ENCODE assay signal across 2 cellular contexts in genomic region chr18:49002881-49003280, GRCh38.
TF ChIP-seq lines count a peak whose summit lies in the region.

No MANE protein-coding gene starts in this region.

TF ChIP-seq in K562, 482 proteins besides CTCF, POLR2A, EP300 and RAD21:
- TF ChIP-seq ZNF592 (IDR thresholded peaks at IDR 0.05): no peak
- TF ChIP-seq ZBTB11 (CRISPR knock-in tag; IDR thresholded peaks at IDR 0.05): no peak
- TF ChIP-seq ZNF263 (CRISPR knock-in tag; IDR thresholded peaks at IDR 0.05; ENCODE audit: borderline replicate concordance): peak; percentile 71; the same call in 1 of the 2 replicates
- no peak for TF ChIP-seq MECOM (CRISPR knock-in tag; IDR thresholded peaks at IDR 0.05)

TF ChIP-seq in SK-N-SH, 30 proteins besides CTCF, POLR2A, EP300 and RAD21:
- TF ChIP-seq TAF1 (IDR thresholded peaks at IDR 0.05; ENCODE audit: borderline replicate concordance, low read depth, low read length): no peak
- TF ChIP-seq POLR2AphosphoS5 (IDR thresholded peaks at IDR 0.05; ENCODE audit: low read depth, low read length): no peak
- TF ChIP-seq JUND (IDR thresholded peaks at IDR 0.05): no peak
- no peak for TF ChIP-seq GATA2 (CRISPR knock-in tag; IDR thresholded peaks at IDR 0.05)
- TF ChIP-seq FOXM1 (IDR thresholded peaks at IDR 0.05; ENCODE audit: low read depth): no peak
- TF ChIP-seq YY1 (IDR thresholded peaks at IDR 0.05; ENCODE audit: low read depth): no peak
- TF ChIP-seq RFX5 (IDR thresholded peaks at IDR 0.05; ENCODE audit: low read length): no peak
- no peak for TF ChIP-seq ZBTB33 (IDR thresholded peaks at IDR 0.05; ENCODE audit: borderline replicate concordance, low read depth)
- TF ChIP-seq GABPA (IDR thresholded peaks at IDR 0.05; ENCODE audit: low read depth): no peak
- TF ChIP-seq, protein P1, sequence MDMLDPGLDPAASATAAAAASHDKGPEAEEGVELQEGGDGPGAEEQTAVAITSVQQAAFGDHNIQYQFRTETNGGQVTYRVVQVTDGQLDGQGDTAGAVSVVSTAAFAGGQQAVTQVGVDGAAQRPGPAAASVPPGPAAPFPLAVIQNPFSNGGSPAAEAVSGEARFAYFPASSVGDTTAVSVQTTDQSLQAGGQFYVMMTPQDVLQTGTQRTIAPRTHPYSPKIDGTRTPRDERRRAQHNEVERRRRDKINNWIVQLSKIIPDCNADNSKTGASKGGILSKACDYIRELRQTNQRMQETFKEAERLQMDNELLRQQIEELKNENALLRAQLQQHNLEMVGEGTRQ (IDR thresholded peaks at IDR 0.05; ENCODE audit: borderline replicate concordance, low read depth, low read length): no peak
- TF ChIP-seq FOSL2 (IDR thresholded peaks at IDR 0.05; ENCODE audit: borderline replicate concordance, low read depth): no peak
- TF ChIP-seq, protein P2, sequence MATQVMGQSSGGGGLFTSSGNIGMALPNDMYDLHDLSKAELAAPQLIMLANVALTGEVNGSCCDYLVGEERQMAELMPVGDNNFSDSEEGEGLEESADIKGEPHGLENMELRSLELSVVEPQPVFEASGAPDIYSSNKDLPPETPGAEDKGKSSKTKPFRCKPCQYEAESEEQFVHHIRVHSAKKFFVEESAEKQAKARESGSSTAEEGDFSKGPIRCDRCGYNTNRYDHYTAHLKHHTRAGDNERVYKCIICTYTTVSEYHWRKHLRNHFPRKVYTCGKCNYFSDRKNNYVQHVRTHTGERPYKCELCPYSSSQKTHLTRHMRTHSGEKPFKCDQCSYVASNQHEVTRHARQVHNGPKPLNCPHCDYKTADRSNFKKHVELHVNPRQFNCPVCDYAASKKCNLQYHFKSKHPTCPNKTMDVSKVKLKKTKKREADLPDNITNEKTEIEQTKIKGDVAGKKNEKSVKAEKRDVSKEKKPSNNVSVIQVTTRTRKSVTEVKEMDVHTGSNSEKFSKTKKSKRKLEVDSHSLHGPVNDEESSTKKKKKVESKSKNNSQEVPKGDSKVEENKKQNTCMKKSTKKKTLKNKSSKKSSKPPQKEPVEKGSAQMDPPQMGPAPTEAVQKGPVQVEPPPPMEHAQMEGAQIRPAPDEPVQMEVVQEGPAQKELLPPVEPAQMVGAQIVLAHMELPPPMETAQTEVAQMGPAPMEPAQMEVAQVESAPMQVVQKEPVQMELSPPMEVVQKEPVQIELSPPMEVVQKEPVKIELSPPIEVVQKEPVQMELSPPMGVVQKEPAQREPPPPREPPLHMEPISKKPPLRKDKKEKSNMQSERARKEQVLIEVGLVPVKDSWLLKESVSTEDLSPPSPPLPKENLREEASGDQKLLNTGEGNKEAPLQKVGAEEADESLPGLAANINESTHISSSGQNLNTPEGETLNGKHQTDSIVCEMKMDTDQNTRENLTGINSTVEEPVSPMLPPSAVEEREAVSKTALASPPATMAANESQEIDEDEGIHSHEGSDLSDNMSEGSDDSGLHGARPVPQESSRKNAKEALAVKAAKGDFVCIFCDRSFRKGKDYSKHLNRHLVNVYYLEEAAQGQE (IDR thresholded peaks at IDR 0.05; ENCODE audit: low read depth, low read length): no peak
- no peak for TF ChIP-seq ELF1 (IDR thresholded peaks at IDR 0.05)
- no peak for TF ChIP-seq MXI1 (IDR thresholded peaks at IDR 0.05; ENCODE audit: low read depth, low read length)
TF ChIP-seq in SK-N-SH: peak in this region for 0.
